In genomic region chr7:151506901-151507382, GRCh38 we compare ENCODE assay signal across 12 cellular contexts. TPM values are rescaled to one million over a fixed set of nuclear protein-coding genes. Genes with fewer than 3 reads are reported as not detected.
DNase-seq lines count a peak whose midpoint lies in the region; FAIRE-seq and TF ChIP-seq lines count a peak whose summit lies in the region.
"Had no signal": no experiment of that assay in that cellular context is flagged by ENCODE, and none has a peak within 500 bp of the region (broad histone marks: within the 10 kb centered on the region; RNA-seq: fewer than 3 reads in every experiment).

No MANE protein-coding gene starts in this region.

- H3K9me3 ChIP-seq in OCI-LY1 (ENCODE audit: low read length) (peaks cover 15% of the 10 kb centered on the region), endothelial cell of umbilical vein (replicated peaks; ENCODE audit: control insufficient read depth, insufficient read depth, low read length) (no peaks in the 10 kb centered on the region), uterus (no peaks in the 10 kb centered on the region)
- H3K9me3 ChIP-seq: mucosa of descending colon, spleen had no signal

- TF ChIP-seq CTCF in GM12872 (IDR thresholded peaks at IDR 0.05; ENCODE audit: insufficient read depth, low read depth, low read length) (0 out of 3 replicates have a peak, but pooled peaks have one; percentile 8), OCI-LY1 (IDR thresholded peaks at IDR 0.05; ENCODE audit: low read length) (peak; percentile 25; the same call in 1 of the 2 replicates), endothelial cell of umbilical vein (IDR thresholded peaks at IDR 0.05; ENCODE audit: extremely low read depth in 1 of 2, insufficient read depth in 1 of 2, low read depth in 1 of 2, low read length in 2 of 2) (no peak), uterus (IDR thresholded peaks at IDR 0.05) (no peak)

- H3K4me2 ChIP-seq in OCI-LY1 (ENCODE audit: low read length) = no peak overlapping the region
- H3K4me2 ChIP-seq in endothelial cell of umbilical vein (ENCODE audit: insufficient read depth, low read length) = no peak overlapping the region

- H4K20me1 ChIP-seq in OCI-LY1 (ENCODE audit: insufficient read depth, low read length) (no peaks in the 10 kb centered on the region), endothelial cell of umbilical vein (replicated peaks; ENCODE audit: control insufficient read depth, extremely low read depth, insufficient read depth, low read length) (peaks cover 23% of the 10 kb centered on the region)

- intact Hi-C loops in endothelial cell of umbilical vein (cut with micrococcal nuclease) (no loop called here), uterus (cut with DNase I; ENCODE audit: low total_unique reads) (no loop called here)

- CTCF ChIA-PET in endothelial cell of umbilical vein (lab: Charles Lee) = interaction anchor here (0.6 to 1.2 kb wide), 3 partner anchors 8 to 202 kb away, joined by 3 to 4 read pairs (median 3); no protein-coding TSS in a partner anchor

- H3K27ac ChIP-seq in OCI-LY1 (ENCODE audit: low read depth, low read length, poor library complexity, severe bottlenecking) (no peak overlapping the region), endothelial cell of umbilical vein (ENCODE audit: insufficient read depth, low read depth, low read length) (no peak overlapping the region), uterus (peak overlapping the region in 1 of 2 donors; percentile 3)
- H3K27ac ChIP-seq: spleen had no signal

- FAIRE-seq in endothelial cell of umbilical vein (lab: Jason Lieb, UNC) = no peak
- FAIRE-seq: H54, TTC549 had no signal

- no peaks in the 10 kb centered on the region for H3K9me2 ChIP-seq in OCI-LY1 (ENCODE audit: low read depth, low read length)

- H3K36me3 ChIP-seq in OCI-LY1 (ENCODE audit: insufficient read depth, low read length) (peaks cover 38% of the 10 kb centered on the region), endothelial cell of umbilical vein (ENCODE audit: control insufficient read depth in 2 of 2, extremely low read depth in 1 of 2, insufficient read depth in 2 of 2, low read length in 2 of 2) (no peaks in the 10 kb centered on the region), uterus (no peaks in the 10 kb centered on the region)
- H3K36me3 ChIP-seq: spleen had no signal

- POLR2A ChIA-PET in endothelial cell of umbilical vein (lab: Charles Lee) = no interaction called here

- H3K4me1 ChIP-seq in OCI-LY1 (ENCODE audit: insufficient read depth, low read length, severe bottlenecking) = no peaks in the 10 kb centered on the region
- H3K4me1 ChIP-seq in endothelial cell of umbilical vein (ENCODE audit: control insufficient read depth, extremely low read depth, insufficient read depth, low read length) = peaks cover 7% of the 10 kb centered on the region
- peaks cover 8 to 24% of the 10 kb centered on the region in 2 donors for H3K4me1 ChIP-seq in uterus

- H3K4me3 ChIP-seq in OCI-LY1 (ENCODE audit: low read depth, low read length, poor library complexity, severe bottlenecking) (no peak overlapping the region), endothelial cell of umbilical vein (replicated peaks in 1 of 3; ENCODE audit: insufficient read depth in 1 of 3, low read depth in 1 of 3, low read length in 3 of 3) (no peak overlapping the region), uterus (no peak overlapping the region)
- H3K4me3 ChIP-seq: mucosa of descending colon, spleen had no signal

- H3K79me2 ChIP-seq in OCI-LY1 (ENCODE audit: insufficient read depth, low read length) = peaks cover 100% of the 10 kb centered on the region
- peaks cover 100% of the 10 kb centered on the region for H3K79me2 ChIP-seq in endothelial cell of umbilical vein (ENCODE audit: control insufficient read depth, insufficient read depth, low read length)

- DNase-seq in endothelial cell of umbilical vein (ENCODE audit: low read depth, low spot score) (peak; percentile 20), pons (ENCODE audit: low spot score) (peak; percentile 49), uterus (no peak), hepatic stellate cell (ENCODE audit: low spot score) (no peak)
- DNase-seq in stimulated activated CD4-positive, alpha-beta T cell treated with anti-CD3 and anti-CD28 coated beads, Interleukin-2, amount 100 ng/mL, for 24 hours = no peak
- DNase-seq: DMS79, mucosa of descending colon, spleen had no signal

- dilution Hi-C loops in endothelial cell of umbilical vein (cut with MboI; ENCODE audit: extremely low pct_ligation_motif_present, low sequenced_read_pairs) = no loop called here

- BruUV-seq in endothelial cell of umbilical vein (replicated peaks; lab: Mats Ljungman, UMichigan) = no TSS peak

- H3F3A ChIP-seq in OCI-LY1 (ENCODE audit: insufficient read depth, low read length) = no peaks in the 10 kb centered on the region

- H3K9ac ChIP-seq in OCI-LY1 (ENCODE audit: low read length) (no peak overlapping the region), endothelial cell of umbilical vein (replicated peaks; ENCODE audit: extremely low read depth, insufficient read depth, low read length) (no peak overlapping the region)

- no peaks in the 10 kb centered on the region for H3K27me3 ChIP-seq in OCI-LY1 (ENCODE audit: insufficient read depth, low read length)
- no peaks in the 10 kb centered on the region for H3K27me3 ChIP-seq in endothelial cell of umbilical vein (ENCODE audit: control insufficient read depth in 2 of 2, insufficient read depth in 2 of 2, low read length in 2 of 2)
- H3K27me3 ChIP-seq in uterus = no peaks in the 10 kb centered on the region
- H3K27me3 ChIP-seq: spleen had no signal

- TF ChIP-seq POLR2A in endothelial cell of umbilical vein (IDR thresholded peaks at IDR 0.05; ENCODE audit: low read depth, low read length) = no peak
- no peak for TF ChIP-seq POLR2A in uterus (IDR thresholded peaks at IDR 0.05)

- H2AFZ ChIP-seq in OCI-LY1 (ENCODE audit: low read length) (no peak overlapping the region), endothelial cell of umbilical vein (ENCODE audit: low read depth, low read length) (no peak overlapping the region)

- H3K9me1 ChIP-seq in endothelial cell of umbilical vein (replicated peaks; ENCODE audit: control insufficient read depth, extremely low read depth, insufficient read depth, low read length) = no peaks in the 10 kb centered on the region

TF ChIP-seq in endothelial cell of umbilical vein, 7 proteins besides CTCF, POLR2A, EP300 and RAD21:
- TF ChIP-seq MAX (IDR thresholded peaks at IDR 0.05; ENCODE audit: insufficient read depth, insufficient read length) = no peak
- TF ChIP-seq EZH2 (IDR thresholded peaks at IDR 0.05; ENCODE audit: borderline replicate concordance, low read depth, low read length, severe bottlenecking) = no peak
- TF ChIP-seq JUN (IDR thresholded peaks at IDR 0.05; ENCODE audit: borderline replicate concordance, insufficient read depth, insufficient read length, low read depth) = no peak
- no peak for TF ChIP-seq FOS (IDR thresholded peaks at IDR 0.05; ENCODE audit: borderline replicate concordance, insufficient read depth, low read length)
- TF ChIP-seq MYC (IDR thresholded peaks at IDR 0.05; ENCODE audit: low read depth, low read length) = no peak
- no peak for TF ChIP-seq GATA2 (IDR thresholded peaks at IDR 0.05; ENCODE audit: insufficient read depth, insufficient read length, low read depth, low read length)
- TF ChIP-seq POLR2AphosphoS5 (IDR thresholded peaks at IDR 0.05; ENCODE audit: insufficient read depth, low read depth, low read length) = no peak

RNA-seq across cellular contexts. Expression of gene RHEB, which starts 12.8 kb away (rescaled TPM):
- total RNA-seq in endothelial cell of umbilical vein (108 and 109 TPM in 2 replicates), uterus (100 to 1,000 TPM in 2 of 4 donors, 10 to 100 TPM in 2; 69.2 to 135 (median 102) TPM)
- polyA plus RNA-seq in endothelial cell of umbilical vein = 55.1 and 59.4 TPM in 2 replicates
- 60.8 and 63.4 TPM in 2 replicates for polyA plus RNA-seq in endothelial cell of umbilical vein (2011; cell fraction: cytosol; rRNA removed)
- polyA plus RNA-seq in endothelial cell of umbilical vein (2011; cell fraction: nucleus; rRNA removed) = 30.2 and 44.3 TPM in 2 replicates
- polyA plus RNA-seq in endothelial cell of umbilical vein (2012) = 81.9 and 118 TPM in 2 replicates
- 18.4 and 21.0 TPM in 2 replicates for polyA minus RNA-seq in endothelial cell of umbilical vein
- polyA minus RNA-seq in endothelial cell of umbilical vein (2011; cell fraction: cytosol; rRNA and poly(A)+ RNA removed) = 36.5 TPM
- 20.8 and 28.3 TPM in 2 replicates for polyA minus RNA-seq in endothelial cell of umbilical vein (2011; cell fraction: nucleus; rRNA and poly(A)+ RNA removed)

Comparison
In these comparisons a context has a peak if more than half of its experiments do, and no peak if none do; other contexts are left out.
1. CTCF ChIP-seq: peak in GM12872 (single experiment) and OCI-LY1 (single experiment); none in endothelial cell of umbilical vein (0 of 2) and uterus (0 of 4).
2. DNase-seq: peak in endothelial cell of umbilical vein (single experiment) and pons (single experiment); none in uterus (0 of 2), stimulated activated CD4-positive, alpha-beta T cell treated with anti-CD3 and anti-CD28 coated beads, Interleukin-2, amount 100 ng/mL, for 24 hours (0 of 2) and hepatic stellate cell (single experiment).